24 cellular contexts compared by ENCODE assay signal in the genomic region with DNA sequence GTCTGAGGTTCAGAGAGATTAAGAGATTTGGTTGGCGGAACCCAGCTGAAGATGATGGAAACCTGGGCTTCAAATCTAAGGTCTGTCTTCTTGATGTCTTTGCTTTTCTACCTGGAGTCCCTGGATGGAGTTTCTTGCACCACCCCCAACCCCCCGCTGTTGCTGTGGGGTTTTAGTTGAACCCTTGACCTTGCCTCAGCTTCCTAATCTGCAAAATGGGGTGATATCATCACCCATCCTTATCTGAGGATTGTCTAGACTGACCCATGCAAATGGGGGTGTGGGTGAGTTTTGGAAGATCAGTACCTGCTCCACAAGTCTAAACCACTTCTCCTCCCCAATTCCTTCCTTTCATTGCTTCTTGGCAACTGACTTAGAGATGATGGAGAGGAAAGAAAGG.
"Had no signal": no experiment of that assay in that cellular context is flagged by ENCODE, and none has a peak within 500 bp of the region (broad histone marks: within the 10 kb centered on the region; RNA-seq: fewer than 3 reads in every experiment).

No MANE protein-coding gene starts in this region.

- H3K27me3 ChIP-seq: esophagus squamous epithelium, pancreas, testis, tibial nerve, upper lobe of left lung had no signal

- H3K4me1 ChIP-seq: pancreas, testis had no signal

- ATAC-seq: effector memory CD8-positive, alpha-beta T cell; left lobe of liver; natural killer cell; pancreas; sciatic nerve; stimulated activated memory B cell treated with anti-CD40 and anti-IgM and Interleukin-4, amounts not matched to agents 10 μg/mL and 1 μg/mL and 100 μg/mL, for 72 hours; stimulated activated naive CD8-positive, alpha-beta T cell treated with anti-CD3 and anti-CD28 coated beads, Interleukin-15, Interleukin-2, amounts not matched to agents 100 U/mL and 50 U/mL, for 24 hours had no signal

- H3K9me3 Mint-ChIP-seq: effector memory CD8-positive, alpha-beta T cell; memory B cell; natural killer cell; stimulated activated memory B cell treated with anti-CD40 and anti-IgM and Interleukin-4, amounts not matched to agents 10 μg/mL and 1 μg/mL and 100 μg/mL, for 72 hours had no signal

- DNase-seq: effector memory CD8-positive, alpha-beta T cell; erythroblast; esophagus squamous epithelium; foreskin melanocyte; hypothalamus; natural killer cell; occipital lobe; pancreas; retina; stimulated activated CD4-positive, alpha-beta T cell treated with anti-CD3 and anti-CD28 coated beads, Interleukin-4, amount 100 ng/mL, for 4 hours; stimulated activated naive CD8-positive, alpha-beta T cell treated with anti-CD3 and anti-CD28 coated beads, Interleukin-15, Interleukin-2, amounts not matched to agents 100 U/mL and 50 U/mL, for 24 hours; substantia nigra; testis; upper lobe of left lung had no signal

- H3K36me3 Mint-ChIP-seq: memory B cell; natural killer cell; stimulated activated memory B cell treated with anti-CD40 and anti-IgM and Interleukin-4, amounts not matched to agents 10 μg/mL and 1 μg/mL and 100 μg/mL, for 72 hours had no signal

- H3K27me3 Mint-ChIP-seq: effector memory CD8-positive, alpha-beta T cell; memory B cell; stimulated activated memory B cell treated with anti-CD40 and anti-IgM and Interleukin-4, amounts not matched to agents 10 μg/mL and 1 μg/mL and 100 μg/mL, for 72 hours had no signal

- H3K4me3 Mint-ChIP-seq: effector memory CD8-positive, alpha-beta T cell; memory B cell; natural killer cell; stimulated activated memory B cell treated with anti-CD40 and anti-IgM and Interleukin-4, amounts not matched to agents 10 μg/mL and 1 μg/mL and 100 μg/mL, for 72 hours had no signal

- H3K27ac ChIP-seq: coronary artery, pancreas, testis, tibial nerve, upper lobe of left lung had no signal

- H3K4me3 ChIP-seq: coronary artery, esophagus squamous epithelium, lung, pancreas, testis, tibial nerve, upper lobe of left lung had no signal

- H3K27ac Mint-ChIP-seq: effector memory CD8-positive, alpha-beta T cell; memory B cell; natural killer cell; stimulated activated memory B cell treated with anti-CD40 and anti-IgM and Interleukin-4, amounts not matched to agents 10 μg/mL and 1 μg/mL and 100 μg/mL, for 72 hours had no signal

- H3K9me3 ChIP-seq: esophagus squamous epithelium, pancreas, testis, tibial nerve, upper lobe of left lung had no signal

- H3K36me3 ChIP-seq: esophagus squamous epithelium, pancreas, tibial nerve, upper lobe of left lung had no signal

- FAIRE-seq: endometrium, keratinocyte, pancreas, urothelium cell line had no signal
